ENCODE assay signal across 1 cellular context in the genomic region with DNA sequence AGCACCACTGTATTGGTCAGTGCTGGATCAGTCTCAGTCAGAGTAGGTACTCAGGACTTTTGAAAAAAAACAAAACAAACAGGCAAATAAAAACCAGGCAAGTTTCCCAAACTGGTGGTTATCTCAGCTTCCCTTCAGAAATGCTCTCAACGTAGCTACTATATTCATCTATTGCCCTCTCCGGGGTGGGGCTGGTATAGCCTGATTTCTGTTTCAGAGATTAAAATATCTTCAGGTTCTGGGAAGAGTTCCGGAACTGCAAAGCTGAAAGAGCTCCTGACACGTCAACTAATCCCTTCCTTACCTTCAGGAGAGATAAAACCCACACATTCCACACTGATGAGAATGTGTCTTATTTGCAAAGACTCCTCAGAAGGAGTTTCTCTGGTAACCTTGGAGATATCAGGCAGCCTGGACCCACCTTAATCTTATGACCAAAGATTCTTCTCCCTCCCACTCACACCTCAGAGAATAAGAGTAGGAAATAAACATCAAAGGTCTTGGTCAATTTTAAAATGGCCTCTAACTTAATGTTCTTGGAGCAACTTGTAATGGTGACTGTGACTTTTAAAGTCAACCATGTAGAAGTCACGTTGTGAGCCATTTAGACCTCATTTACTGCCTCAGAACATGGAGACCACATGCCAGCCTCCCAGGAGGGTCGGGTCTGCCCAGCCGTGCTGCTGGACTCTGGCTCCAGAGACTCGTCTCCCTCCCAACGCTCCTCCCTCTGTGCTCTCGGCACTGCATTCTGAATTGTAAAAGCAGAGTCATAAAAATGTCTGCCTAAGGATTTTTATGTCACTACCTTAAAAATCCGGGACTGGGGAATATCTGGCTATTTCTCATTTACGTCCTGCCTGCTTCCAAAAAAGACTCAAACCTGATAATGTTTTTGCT.
TF ChIP-seq lines count a peak whose summit lies in the region.

No MANE protein-coding gene starts in this region.

TF ChIP-seq in K562, 482 proteins besides CTCF, POLR2A, EP300 and RAD21 (continued from another document and continues in another):
- TF ChIP-seq NFE2 (IDR thresholded peaks at IDR 0.05; ENCODE audit: low read depth) (peak; percentile 30; the same call in 1 of the 2 replicates), SIX5 (IDR thresholded peaks at IDR 0.05; ENCODE audit: borderline replicate concordance in 1 of 2, insufficient read depth in 1 of 2, low read depth in 1 of 2, low read length in 2 of 2) (no peak), BRCA1 (IDR thresholded peaks at IDR 0.05) (no peak), BRCA1 (CRISPR knock-in tag; IDR thresholded peaks at IDR 0.05) (no peak), MYBL2 (IDR thresholded peaks at IDR 0.05; ENCODE audit: low read depth) (peak; percentile 77), MYBL2 (CRISPR knock-in tag; IDR thresholded peaks at IDR 0.05; ENCODE audit: borderline replicate concordance) (no peak), SPI1 (IDR thresholded peaks at IDR 0.05; ENCODE audit: borderline replicate concordance, low read depth, low read length) (no peak), GTF2A2 (tag; IDR thresholded peaks at IDR 0.05) (no peak), CXXC5 (CRISPR knock-in tag; IDR thresholded peaks at IDR 0.05) (peak; percentile 74; the same call in 1 of the 2 replicates), NBN (IDR thresholded peaks at IDR 0.05; ENCODE audit: low read depth) (peak; percentile 81; the same call in 1 of the 2 replicates), KLF10 (CRISPR knock-in tag; IDR thresholded peaks at IDR 0.05) (no peak), CBX3 (IDR thresholded peaks at IDR 0.05; ENCODE audit: borderline replicate concordance in 1 of 2, low read length in 2 of 2) (peak in 1 of 2 experiments; percentile 56; a peak in 1 of 3 replicates), ATF1 (CRISPR knock-in tag; IDR thresholded peaks at IDR 0.05) (no peak), ATF1 (tag; IDR thresholded peaks at IDR 0.05) (peak; percentile 61), FOXJ3 (CRISPR knock-in tag; IDR thresholded peaks at IDR 0.05) (peak; percentile 55; the same call in 1 of the 2 replicates), PTRF (tag; IDR thresholded peaks at IDR 0.05) (0 out of 2 replicates have a peak, but pooled peaks have one; percentile 17), ASH1L (IDR thresholded peaks at IDR 0.05; ENCODE audit: borderline replicate concordance, low read depth, partially characterized antibody) (peak; percentile 22), NFYB (IDR thresholded peaks at IDR 0.05; ENCODE audit: extremely low read depth, insufficient read length) (no peak), PTTG1 (tag; IDR thresholded peaks at IDR 0.05; ENCODE audit: low read depth) (no peak), SAFB2 (IDR thresholded peaks at IDR 0.05; ENCODE audit: borderline replicate concordance, low read depth, low read length, severe bottlenecking) (no peak), NCOA4 (IDR thresholded peaks at IDR 0.05; ENCODE audit: partially characterized antibody) (no peak), TCFL5 (CRISPR knock-in tag; conservative IDR thresholded peaks at IDR 0.05) (0 out of 2 replicates have a peak, but pooled peaks have one; percentile 12), PHF21A (IDR thresholded peaks at IDR 0.05; ENCODE audit: borderline replicate concordance, low read depth) (no peak), CBX1 (IDR thresholded peaks at IDR 0.05; ENCODE audit: low read depth) (no peak), PML (IDR thresholded peaks at IDR 0.05; ENCODE audit: low read length) (peak; percentile 46; the same call in 1 of the 2 replicates), GTF2E2 (tag; IDR thresholded peaks at IDR 0.05) (peak; percentile 60; the same call in 1 of the 2 replicates), FOXK2 (conservative IDR thresholded peaks at IDR 0.05 in 1 of 2, IDR thresholded peaks at IDR 0.05 in 1 of 2; ENCODE audit: low read depth in 2 of 2) (peak; percentile 27 to 39; a peak in 2 of 4 replicates), EP400 (IDR thresholded peaks at IDR 0.05) (peak; percentile 52), BRD4 (IDR thresholded peaks at IDR 0.05) (no peak), ZNF197 (CRISPR knock-in tag; IDR thresholded peaks at IDR 0.05; ENCODE audit: low read depth) (0 out of 2 replicates have a peak, but pooled peaks have one; percentile 12), ZNF644 (tag; IDR thresholded peaks at IDR 0.05; ENCODE audit: low read depth) (peak; percentile 65), TAF7 (tag; IDR thresholded peaks at IDR 0.05) (0 out of 2 replicates have a peak, but pooled peaks have one; percentile 16), MBD2 (IDR thresholded peaks at IDR 0.05; ENCODE audit: borderline replicate concordance, low read depth) (peak; percentile 70), SREBF1 (IDR thresholded peaks at IDR 0.05; ENCODE audit: borderline replicate concordance, low read depth, low read length) (no peak)
- TF ChIP-seq, protein P1, sequence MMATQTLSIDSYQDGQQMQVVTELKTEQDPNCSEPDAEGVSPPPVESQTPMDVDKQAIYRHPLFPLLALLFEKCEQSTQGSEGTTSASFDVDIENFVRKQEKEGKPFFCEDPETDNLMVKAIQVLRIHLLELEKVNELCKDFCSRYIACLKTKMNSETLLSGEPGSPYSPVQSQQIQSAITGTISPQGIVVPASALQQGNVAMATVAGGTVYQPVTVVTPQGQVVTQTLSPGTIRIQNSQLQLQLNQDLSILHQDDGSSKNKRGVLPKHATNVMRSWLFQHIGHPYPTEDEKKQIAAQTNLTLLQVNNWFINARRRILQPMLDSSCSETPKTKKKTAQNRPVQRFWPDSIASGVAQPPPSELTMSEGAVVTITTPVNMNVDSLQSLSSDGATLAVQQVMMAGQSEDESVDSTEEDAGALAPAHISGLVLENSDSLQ (IDR thresholded peaks at IDR 0.05) = peak; percentile 63
- TF ChIP-seq, protein P2, sequence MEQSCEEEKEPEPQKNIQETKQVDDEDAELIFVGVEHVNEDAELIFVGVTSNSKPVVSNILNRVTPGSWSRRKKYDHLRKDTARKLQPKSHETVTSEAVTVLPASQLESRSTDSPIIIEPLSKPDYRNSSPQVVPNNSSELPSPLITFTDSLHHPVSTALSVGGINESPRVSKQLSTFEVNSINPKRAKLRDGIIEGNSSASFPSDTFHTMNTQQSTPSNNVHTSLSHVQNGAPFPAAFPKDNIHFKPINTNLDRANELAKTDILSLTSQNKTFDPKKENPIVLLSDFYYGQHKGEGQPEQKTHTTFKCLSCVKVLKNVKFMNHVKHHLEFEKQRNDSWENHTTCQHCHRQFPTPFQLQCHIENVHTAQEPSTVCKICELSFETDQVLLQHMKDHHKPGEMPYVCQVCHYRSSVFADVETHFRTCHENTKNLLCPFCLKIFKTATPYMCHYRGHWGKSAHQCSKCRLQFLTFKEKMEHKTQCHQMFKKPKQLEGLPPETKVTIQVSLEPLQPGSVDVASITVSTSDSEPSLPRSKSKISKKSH (CRISPR knock-in tag; IDR thresholded peaks at IDR 0.05) = no peak
- TF ChIP-seq, protein P3, sequence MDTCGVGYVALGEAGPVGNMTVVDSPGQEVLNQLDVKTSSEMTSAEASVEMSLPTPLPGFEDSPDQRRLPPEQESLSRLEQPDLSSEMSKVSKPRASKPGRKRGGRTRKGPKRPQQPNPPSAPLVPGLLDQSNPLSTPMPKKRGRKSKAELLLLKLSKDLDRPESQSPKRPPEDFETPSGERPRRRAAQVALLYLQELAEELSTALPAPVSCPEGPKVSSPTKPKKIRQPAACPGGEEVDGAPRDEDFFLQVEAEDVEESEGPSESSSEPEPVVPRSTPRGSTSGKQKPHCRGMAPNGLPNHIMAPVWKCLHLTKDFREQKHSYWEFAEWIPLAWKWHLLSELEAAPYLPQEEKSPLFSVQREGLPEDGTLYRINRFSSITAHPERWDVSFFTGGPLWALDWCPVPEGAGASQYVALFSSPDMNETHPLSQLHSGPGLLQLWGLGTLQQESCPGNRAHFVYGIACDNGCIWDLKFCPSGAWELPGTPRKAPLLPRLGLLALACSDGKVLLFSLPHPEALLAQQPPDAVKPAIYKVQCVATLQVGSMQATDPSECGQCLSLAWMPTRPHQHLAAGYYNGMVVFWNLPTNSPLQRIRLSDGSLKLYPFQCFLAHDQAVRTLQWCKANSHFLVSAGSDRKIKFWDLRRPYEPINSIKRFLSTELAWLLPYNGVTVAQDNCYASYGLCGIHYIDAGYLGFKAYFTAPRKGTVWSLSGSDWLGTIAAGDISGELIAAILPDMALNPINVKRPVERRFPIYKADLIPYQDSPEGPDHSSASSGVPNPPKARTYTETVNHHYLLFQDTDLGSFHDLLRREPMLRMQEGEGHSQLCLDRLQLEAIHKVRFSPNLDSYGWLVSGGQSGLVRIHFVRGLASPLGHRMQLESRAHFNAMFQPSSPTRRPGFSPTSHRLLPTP (IDR thresholded peaks at IDR 0.05; ENCODE audit: borderline replicate concordance, extremely low read depth, insufficient read length) = no peak
- TF ChIP-seq, protein P4, sequence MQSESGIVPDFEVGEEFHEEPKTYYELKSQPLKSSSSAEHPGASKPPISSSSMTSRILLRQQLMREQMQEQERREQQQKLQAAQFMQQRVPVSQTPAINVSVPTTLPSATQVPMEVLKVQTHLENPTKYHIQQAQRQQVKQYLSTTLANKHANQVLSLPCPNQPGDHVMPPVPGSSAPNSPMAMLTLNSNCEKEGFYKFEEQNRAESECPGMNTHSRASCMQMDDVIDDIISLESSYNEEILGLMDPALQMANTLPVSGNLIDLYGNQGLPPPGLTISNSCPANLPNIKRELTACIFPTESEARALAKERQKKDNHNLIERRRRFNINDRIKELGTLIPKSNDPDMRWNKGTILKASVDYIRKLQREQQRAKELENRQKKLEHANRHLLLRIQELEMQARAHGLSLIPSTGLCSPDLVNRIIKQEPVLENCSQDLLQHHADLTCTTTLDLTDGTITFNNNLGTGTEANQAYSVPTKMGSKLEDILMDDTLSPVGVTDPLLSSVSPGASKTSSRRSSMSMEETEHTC (IDR thresholded peaks at IDR 0.05) = peak; percentile 24; the same call in 1 of the 2 replicates
- TF ChIP-seq, protein P5, sequence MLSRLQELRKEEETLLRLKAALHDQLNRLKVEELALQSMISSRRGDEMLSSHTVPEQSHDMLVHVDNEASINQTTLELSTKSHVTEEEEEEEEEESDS (CRISPR knock-in tag; IDR thresholded peaks at IDR 0.05) = no peak
- TF ChIP-seq, protein P6, sequence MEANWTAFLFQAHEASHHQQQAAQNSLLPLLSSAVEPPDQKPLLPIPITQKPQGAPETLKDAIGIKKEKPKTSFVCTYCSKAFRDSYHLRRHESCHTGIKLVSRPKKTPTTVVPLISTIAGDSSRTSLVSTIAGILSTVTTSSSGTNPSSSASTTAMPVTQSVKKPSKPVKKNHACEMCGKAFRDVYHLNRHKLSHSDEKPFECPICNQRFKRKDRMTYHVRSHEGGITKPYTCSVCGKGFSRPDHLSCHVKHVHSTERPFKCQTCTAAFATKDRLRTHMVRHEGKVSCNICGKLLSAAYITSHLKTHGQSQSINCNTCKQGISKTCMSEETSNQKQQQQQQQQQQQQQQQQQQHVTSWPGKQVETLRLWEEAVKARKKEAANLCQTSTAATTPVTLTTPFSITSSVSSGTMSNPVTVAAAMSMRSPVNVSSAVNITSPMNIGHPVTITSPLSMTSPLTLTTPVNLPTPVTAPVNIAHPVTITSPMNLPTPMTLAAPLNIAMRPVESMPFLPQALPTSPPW (CRISPR knock-in tag; IDR thresholded peaks at IDR 0.05) = peak; percentile 28
- TF ChIP-seq, protein P7, sequence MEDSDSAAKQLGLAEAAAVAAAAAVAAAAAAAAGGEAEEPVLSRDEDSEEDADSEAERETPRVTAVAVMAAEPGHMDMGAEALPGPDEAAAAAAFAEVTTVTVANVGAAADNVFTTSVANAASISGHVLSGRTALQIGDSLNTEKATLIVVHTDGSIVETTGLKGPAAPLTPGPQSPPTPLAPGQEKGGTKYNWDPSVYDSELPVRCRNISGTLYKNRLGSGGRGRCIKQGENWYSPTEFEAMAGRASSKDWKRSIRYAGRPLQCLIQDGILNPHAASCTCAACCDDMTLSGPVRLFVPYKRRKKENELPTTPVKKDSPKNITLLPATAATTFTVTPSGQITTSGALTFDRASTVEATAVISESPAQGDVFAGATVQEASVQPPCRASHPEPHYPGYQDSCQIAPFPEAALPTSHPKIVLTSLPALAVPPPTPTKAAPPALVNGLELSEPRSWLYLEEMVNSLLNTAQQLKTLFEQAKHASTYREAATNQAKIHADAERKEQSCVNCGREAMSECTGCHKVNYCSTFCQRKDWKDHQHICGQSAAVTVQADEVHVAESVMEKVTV (CRISPR knock-in tag; IDR thresholded peaks at IDR 0.05) = peak; percentile 53; the same call in 1 of the 2 replicates
- TF ChIP-seq, protein P8, sequence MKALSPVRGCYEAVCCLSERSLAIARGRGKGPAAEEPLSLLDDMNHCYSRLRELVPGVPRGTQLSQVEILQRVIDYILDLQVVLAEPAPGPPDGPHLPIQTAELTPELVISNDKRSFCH (CRISPR knock-in tag; IDR thresholded peaks at IDR 0.05) = no peak
- TF ChIP-seq, protein P8 (tag; IDR thresholded peaks at IDR 0.05) = peak; percentile 73
- TF ChIP-seq, protein P9, sequence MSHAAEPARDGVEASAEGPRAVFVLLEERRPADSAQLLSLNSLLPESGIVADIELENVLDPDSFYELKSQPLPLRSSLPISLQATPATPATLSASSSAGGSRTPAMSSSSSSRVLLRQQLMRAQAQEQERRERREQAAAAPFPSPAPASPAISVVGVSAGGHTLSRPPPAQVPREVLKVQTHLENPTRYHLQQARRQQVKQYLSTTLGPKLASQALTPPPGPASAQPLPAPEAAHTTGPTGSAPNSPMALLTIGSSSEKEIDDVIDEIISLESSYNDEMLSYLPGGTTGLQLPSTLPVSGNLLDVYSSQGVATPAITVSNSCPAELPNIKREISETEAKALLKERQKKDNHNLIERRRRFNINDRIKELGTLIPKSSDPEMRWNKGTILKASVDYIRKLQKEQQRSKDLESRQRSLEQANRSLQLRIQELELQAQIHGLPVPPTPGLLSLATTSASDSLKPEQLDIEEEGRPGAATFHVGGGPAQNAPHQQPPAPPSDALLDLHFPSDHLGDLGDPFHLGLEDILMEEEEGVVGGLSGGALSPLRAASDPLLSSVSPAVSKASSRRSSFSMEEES (CRISPR knock-in tag; IDR thresholded peaks at IDR 0.05) = no peak
- TF ChIP-seq, protein P10, sequence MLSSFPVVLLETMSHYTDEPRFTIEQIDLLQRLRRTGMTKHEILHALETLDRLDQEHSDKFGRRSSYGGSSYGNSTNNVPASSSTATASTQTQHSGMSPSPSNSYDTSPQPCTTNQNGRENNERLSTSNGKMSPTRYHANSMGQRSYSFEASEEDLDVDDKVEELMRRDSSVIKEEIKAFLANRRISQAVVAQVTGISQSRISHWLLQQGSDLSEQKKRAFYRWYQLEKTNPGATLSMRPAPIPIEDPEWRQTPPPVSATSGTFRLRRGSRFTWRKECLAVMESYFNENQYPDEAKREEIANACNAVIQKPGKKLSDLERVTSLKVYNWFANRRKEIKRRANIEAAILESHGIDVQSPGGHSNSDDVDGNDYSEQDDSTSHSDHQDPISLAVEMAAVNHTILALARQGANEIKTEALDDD (IDR thresholded peaks at IDR 0.05) = peak; percentile 87
